1 cellular context compared by ENCODE assay signal in genomic region chr1:65419681-65420589, GRCh38.
TF ChIP-seq lines count a peak whose summit lies in the region.

No MANE protein-coding gene starts in this region.

TF ChIP-seq in HepG2, 621 proteins besides CTCF, POLR2A, EP300 and RAD21 (continued from another document and continues in another):
- no peak for TF ChIP-seq HIVEP1 (CRISPR knock-in tag; IDR thresholded peaks at IDR 0.05)
- no peak for TF ChIP-seq NCOA5 (CRISPR knock-in tag; IDR thresholded peaks at IDR 0.05)
- TF ChIP-seq HMG20B (CRISPR knock-in tag; conservative IDR thresholded peaks at IDR 0.05): no peak
- TF ChIP-seq ZNF138 (CRISPR knock-in tag; IDR thresholded peaks at IDR 0.05; ENCODE audit: low read depth): no peak
- TF ChIP-seq TEAD3 (CRISPR knock-in tag; optimal IDR thresholded peaks at IDR 0.05; ENCODE audit: borderline replicate concordance): no peak
- 0 out of 2 replicates have a peak, but pooled peaks have one; percentile 71 for TF ChIP-seq ZNF318 (CRISPR knock-in tag; IDR thresholded peaks at IDR 0.05)
- no peak for TF ChIP-seq ZKSCAN5 (CRISPR knock-in tag; IDR thresholded peaks at IDR 0.05)
- no peak for TF ChIP-seq RAD51 (IDR thresholded peaks at IDR 0.05; ENCODE audit: borderline replicate concordance)
- TF ChIP-seq, protein P1, sequence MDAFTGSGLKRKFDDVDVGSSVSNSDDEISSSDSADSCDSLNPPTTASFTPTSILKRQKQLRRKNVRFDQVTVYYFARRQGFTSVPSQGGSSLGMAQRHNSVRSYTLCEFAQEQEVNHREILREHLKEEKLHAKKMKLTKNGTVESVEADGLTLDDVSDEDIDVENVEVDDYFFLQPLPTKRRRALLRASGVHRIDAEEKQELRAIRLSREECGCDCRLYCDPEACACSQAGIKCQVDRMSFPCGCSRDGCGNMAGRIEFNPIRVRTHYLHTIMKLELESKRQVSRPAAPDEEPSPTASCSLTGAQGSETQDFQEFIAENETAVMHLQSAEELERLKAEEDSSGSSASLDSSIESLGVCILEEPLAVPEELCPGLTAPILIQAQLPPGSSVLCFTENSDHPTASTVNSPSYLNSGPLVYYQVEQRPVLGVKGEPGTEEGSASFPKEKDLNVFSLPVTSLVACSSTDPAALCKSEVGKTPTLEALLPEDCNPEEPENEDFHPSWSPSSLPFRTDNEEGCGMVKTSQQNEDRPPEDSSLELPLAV (CRISPR knock-in tag; conservative IDR thresholded peaks at IDR 0.05; ENCODE audit: low read depth): no peak
- no peak for TF ChIP-seq ZNF326 (CRISPR knock-in tag; IDR thresholded peaks at IDR 0.05; ENCODE audit: borderline replicate concordance)
- no peak for TF ChIP-seq NFAT5 (CRISPR knock-in tag; IDR thresholded peaks at IDR 0.05)
- no peak for TF ChIP-seq ZNF331 (CRISPR knock-in tag; IDR thresholded peaks at IDR 0.05)
- TF ChIP-seq NR2F1 (CRISPR knock-in tag; IDR thresholded peaks at IDR 0.05): no peak
- TF ChIP-seq, protein P2, sequence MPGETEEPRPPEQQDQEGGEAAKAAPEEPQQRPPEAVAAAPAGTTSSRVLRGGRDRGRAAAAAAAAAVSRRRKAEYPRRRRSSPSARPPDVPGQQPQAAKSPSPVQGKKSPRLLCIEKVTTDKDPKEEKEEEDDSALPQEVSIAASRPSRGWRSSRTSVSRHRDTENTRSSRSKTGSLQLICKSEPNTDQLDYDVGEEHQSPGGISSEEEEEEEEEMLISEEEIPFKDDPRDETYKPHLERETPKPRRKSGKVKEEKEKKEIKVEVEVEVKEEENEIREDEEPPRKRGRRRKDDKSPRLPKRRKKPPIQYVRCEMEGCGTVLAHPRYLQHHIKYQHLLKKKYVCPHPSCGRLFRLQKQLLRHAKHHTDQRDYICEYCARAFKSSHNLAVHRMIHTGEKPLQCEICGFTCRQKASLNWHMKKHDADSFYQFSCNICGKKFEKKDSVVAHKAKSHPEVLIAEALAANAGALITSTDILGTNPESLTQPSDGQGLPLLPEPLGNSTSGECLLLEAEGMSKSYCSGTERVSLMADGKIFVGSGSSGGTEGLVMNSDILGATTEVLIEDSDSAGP (CRISPR knock-in tag; IDR thresholded peaks at IDR 0.05; ENCODE audit: borderline replicate concordance): no peak
- no peak for TF ChIP-seq NFIC (IDR thresholded peaks at IDR 0.05; ENCODE audit: low read length)
- no peak for TF ChIP-seq FOSL1 (CRISPR knock-in tag; IDR thresholded peaks at IDR 0.05; ENCODE audit: borderline replicate concordance)
- TF ChIP-seq NCOR1 (IDR thresholded peaks at IDR 0.05; ENCODE audit: borderline replicate concordance, low read length): no peak
- no peak for TF ChIP-seq ZNF574 (CRISPR knock-in tag; IDR thresholded peaks at IDR 0.05)
- TF ChIP-seq, protein P3, sequence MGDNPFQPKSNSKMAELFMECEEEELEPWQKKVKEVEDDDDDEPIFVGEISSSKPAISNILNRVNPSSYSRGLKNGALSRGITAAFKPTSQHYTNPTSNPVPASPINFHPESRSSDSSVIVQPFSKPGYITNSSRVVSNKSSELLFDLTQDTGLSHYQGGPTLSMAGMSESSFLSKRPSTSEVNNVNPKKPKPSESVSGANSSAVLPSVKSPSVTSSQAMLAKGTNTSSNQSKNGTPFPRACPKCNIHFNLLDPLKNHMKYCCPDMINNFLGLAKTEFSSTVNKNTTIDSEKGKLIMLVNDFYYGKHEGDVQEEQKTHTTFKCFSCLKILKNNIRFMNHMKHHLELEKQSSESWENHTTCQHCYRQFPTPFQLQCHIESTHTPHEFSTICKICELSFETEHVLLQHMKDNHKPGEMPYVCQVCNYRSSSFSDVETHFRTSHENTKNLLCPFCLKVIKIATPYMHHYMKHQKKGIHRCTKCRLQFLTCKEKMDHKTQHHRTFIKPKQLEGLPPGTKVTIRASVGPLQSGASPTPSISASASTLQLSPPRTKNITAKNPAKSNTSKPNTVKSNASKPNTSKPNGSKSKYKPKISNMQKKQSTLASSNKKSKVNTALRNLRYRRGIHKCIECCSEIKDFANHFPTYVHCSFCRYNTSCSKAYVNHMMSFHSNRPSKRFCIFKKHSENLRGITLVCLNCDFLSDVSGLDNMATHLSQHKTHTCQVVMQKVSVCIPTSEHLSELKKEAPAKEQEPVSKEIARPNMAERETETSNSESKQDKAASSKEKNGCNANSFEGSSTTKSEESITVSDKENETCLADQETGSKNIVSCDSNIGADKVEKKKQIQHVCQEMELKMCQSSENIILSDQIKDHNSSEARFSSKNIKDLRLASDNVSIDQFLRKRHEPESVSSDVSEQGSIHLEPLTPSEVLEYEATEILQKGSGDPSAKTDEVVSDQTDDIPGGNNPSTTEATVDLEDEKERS (CRISPR knock-in tag; IDR thresholded peaks at IDR 0.05): 0 out of 2 replicates have a peak, but pooled peaks have one; percentile 57
- TF ChIP-seq HMGXB4 (CRISPR knock-in tag; IDR thresholded peaks at IDR 0.05; ENCODE audit: borderline replicate concordance in 1 of 2, low read depth in 1 of 2): peak; percentile 44 to 52; a peak in 1 of 4 replicates
- peak; percentile 69; the same call in 1 of the 2 replicates for TF ChIP-seq ZNF746 (CRISPR knock-in tag; IDR thresholded peaks at IDR 0.05)
- TF ChIP-seq CENPX (CRISPR knock-in tag; IDR thresholded peaks at IDR 0.05): no peak
- TF ChIP-seq, protein P4, sequence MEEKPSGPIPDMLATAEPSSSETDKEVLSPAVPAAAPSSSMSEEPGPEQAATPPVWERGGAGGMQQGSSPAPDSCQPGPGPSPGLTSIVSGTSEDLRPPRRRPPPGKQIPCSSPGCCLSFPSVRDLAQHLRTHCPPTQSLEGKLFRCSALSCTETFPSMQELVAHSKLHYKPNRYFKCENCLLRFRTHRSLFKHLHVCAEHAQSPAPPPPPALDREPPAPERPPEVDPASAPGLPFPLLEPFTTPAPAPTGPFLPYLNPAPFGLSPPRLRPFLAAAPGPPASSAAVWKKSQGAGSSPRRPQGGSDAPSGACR (CRISPR knock-in tag; IDR thresholded peaks at IDR 0.05): no peak
- TF ChIP-seq AKAP8 (CRISPR knock-in tag; IDR thresholded peaks at IDR 0.05): no peak
